8 cellular contexts compared by ENCODE assay signal in the genomic region with DNA sequence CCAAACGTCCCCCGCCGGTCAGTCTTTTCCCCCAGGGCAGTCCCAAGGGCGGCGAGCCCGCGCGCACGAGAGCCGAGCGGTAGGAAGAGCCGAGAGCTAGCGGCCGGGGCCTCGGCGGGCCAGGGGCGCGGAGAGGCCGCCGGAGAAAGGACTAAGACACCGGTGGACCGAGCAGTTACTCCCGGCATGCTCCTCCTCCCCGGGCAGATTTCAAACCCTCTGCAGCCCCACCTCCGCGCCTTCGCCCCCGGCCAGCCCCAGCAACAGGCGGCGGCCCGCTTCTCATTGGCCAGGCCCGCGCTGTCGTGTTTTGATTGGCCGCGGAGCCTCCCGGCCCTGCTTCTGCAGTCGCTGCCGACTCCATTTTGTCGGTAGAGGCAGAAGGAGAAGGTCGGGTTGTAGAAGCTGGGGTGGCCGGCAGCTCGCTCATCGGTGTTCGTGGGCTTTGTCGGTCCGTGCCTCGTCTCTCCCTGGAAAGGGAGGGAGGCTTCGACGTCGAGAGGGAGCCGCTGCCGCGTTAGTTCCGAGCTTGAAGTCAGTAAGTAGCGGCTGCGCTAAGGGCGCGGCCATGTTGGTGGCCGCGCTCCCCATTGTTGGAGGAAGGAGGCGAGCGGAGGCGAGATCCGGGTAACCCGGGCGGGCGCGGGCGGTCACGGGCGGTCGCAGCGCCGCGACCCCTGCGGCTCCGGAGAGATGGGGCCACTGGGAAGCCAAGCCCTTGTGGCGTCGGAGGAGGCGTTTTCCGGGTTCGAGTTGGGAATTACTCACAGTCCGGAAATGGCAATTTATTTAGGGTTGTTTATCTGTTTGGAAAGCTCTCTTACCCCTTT. TPM values are rescaled to one million over a fixed set of nuclear protein-coding genes. Genes with fewer than 3 reads are reported as not detected.
DNase-seq lines count a peak whose midpoint lies in the region; ATAC-seq and TF ChIP-seq lines count a peak whose summit lies in the region.

Gene PNRC2 (plus strand): TSS at position 368 of the 830 bp plus-strand sequence. CDS start 1,630 bp downstream, outside the sequence.

- no peaks in the 10 kb centered on the region for H3K9me3 Mint-ChIP-seq in activated naive CD4-positive, alpha-beta T cell treated with anti-CD3 and anti-CD28 coated beads, Interleukin-2, amount 50 U/mL, for 24 hours

- H3K27me3 Mint-ChIP-seq in activated naive CD4-positive, alpha-beta T cell treated with anti-CD3 and anti-CD28 coated beads, Interleukin-2, amount 50 U/mL, for 24 hours: no peaks in the 10 kb centered on the region

- DNase-seq in GM03348 (ENCODE audit: low spot score) (peak; percentile 99), NCI-H1048 (lab: John Stamatoyannopoulos, UW) (peak; percentile 92), germinal center (ENCODE audit: low spot score) (peak; percentile 99), occipital lobe (lab: John Stamatoyannopoulos, UW) (peak; percentile 97)

- ATAC-seq in HG02571 (IDR thresholded peaks at IDR 0.05; ENCODE audit: unreplicated experiment): peak; percentile 84
- peak; percentile 91 for ATAC-seq in SK-N-SH treated with all-trans-retinoic acid at 6 μM for 48 hours

- H3K27ac ChIP-seq in temporal lobe (ENCODE audit: low read depth, low read length): peak within 1 kb of the TSS; percentile 96

- peaks cover 19% of the 10 kb centered on the region for H3K36me3 Mint-ChIP-seq in activated naive CD4-positive, alpha-beta T cell treated with anti-CD3 and anti-CD28 coated beads, Interleukin-2, amount 50 U/mL, for 24 hours

- H3K4me1 Mint-ChIP-seq in activated naive CD4-positive, alpha-beta T cell treated with anti-CD3 and anti-CD28 coated beads, Interleukin-2, amount 50 U/mL, for 24 hours: peaks cover 52% of the 10 kb centered on the region

- H3K27ac Mint-ChIP-seq in activated naive CD4-positive, alpha-beta T cell treated with anti-CD3 and anti-CD28 coated beads, Interleukin-2, amount 50 U/mL, for 24 hours: peak within 1 kb of the TSS; percentile 100

- peak within 1 kb of the TSS; percentile 100 for H3K4me3 Mint-ChIP-seq in activated naive CD4-positive, alpha-beta T cell treated with anti-CD3 and anti-CD28 coated beads, Interleukin-2, amount 50 U/mL, for 24 hours

TF ChIP-seq in SK-N-SH treated with all-trans-retinoic acid at 6 μM for 48 hours, 23 proteins besides CTCF, POLR2A, EP300 and RAD21:
- TF ChIP-seq ZNF70 (CRISPR knock-in tag; IDR thresholded peaks at IDR 0.05) (0 out of 2 replicates have a peak, but pooled peaks have one; percentile 16), SNAI2 (CRISPR knock-in tag; IDR thresholded peaks at IDR 0.05) (no peak), OSR1 (CRISPR knock-in tag; IDR thresholded peaks at IDR 0.05) (no peak), TOX (CRISPR knock-in tag; IDR thresholded peaks at IDR 0.05; ENCODE audit: borderline replicate concordance) (no peak), TSHZ2 (CRISPR knock-in tag; IDR thresholded peaks at IDR 0.05) (peak; percentile 59; the same call in 1 of the 2 replicates)

RNA-seq across cellular contexts. Expression of gene PNRC2, which starts in this region (rescaled TPM):
- total RNA-seq in occipital lobe: 98.7 TPM
- total RNA-seq in temporal lobe: 63.7 TPM

Comparison
In these comparisons a context has a peak if more than half of its experiments do, and no peak if none do; other contexts are left out.
1. Peak in every context shown above with its lines: DNase-seq, ATAC-seq and H3K27ac ChIP-seq.